8 cellular contexts compared by ENCODE assay signal in the genomic region with DNA sequence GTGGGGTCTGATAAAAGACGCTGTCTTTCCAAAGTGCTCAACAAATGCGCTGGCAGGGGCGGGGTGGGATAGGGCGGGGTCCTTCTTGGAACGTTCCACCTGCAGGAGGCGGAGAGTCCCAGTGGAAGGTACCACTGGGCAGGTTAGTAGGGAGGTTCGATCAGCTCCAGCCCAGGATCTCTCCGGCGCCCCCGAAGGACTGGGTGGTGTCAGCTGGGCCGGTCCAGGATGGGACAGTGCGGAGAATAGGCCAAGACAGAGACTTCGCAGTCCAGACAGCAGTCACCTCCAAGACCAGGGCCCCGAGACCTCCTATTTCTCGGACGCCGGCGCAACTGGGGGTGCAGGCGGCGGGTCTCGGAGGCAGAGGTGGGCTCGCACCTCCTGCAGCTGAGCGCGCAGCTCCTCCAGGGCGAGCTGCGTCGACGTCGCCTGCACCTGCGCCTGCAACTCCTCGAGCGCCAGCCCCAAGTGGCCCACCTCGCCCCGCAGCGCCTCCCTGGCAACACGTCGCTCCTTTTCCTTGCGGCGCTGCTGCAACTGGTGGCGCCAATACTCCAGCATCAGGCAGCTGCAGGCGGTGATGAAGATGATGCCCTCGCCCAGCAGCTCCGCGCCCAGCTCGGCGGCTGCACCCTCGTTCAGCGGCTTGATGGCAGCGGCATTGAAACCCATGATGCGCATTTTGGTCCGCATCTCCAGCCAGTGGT. TPM values are rescaled to one million over a fixed set of nuclear protein-coding genes. Genes with fewer than 3 reads are reported as not detected.
A peak's percentile ranks its signal among the peaks of the same experiment; 100 is the strongest.
DNase-seq lines count a peak whose midpoint lies in the region; ATAC-seq and TF ChIP-seq lines count a peak whose summit lies in the region.

No MANE protein-coding gene starts in this region.

- H2AFZ ChIP-seq in neuronal stem cell (ENCODE audit: low read length) (no peak overlapping the region), GM23248 (no peak overlapping the region)

- H3K23ac ChIP-seq in neuronal stem cell (ENCODE audit: low read depth, low read length, poor library complexity) = peak overlapping the region; percentile 47

- H3K9me3 ChIP-seq in esophagus (ENCODE audit: control insufficient read depth in 2 of 2, insufficient read depth in 1 of 2, low read depth in 1 of 2, low read length in 1 of 2) = no peaks in the 10 kb centered on the region
- H3K9me3 ChIP-seq in neuronal stem cell (replicated peaks in 1 of 2; ENCODE audit: control insufficient read depth in 2 of 2, insufficient read depth in 1 of 2, low read depth in 1 of 2, low read length in 2 of 2) = peaks cover 5 to 15% of the 10 kb centered on the region in 2 donors
- H3K9me3 ChIP-seq in GM23248 (ENCODE audit: low read depth) = no peaks in the 10 kb centered on the region

- H3K4me3 ChIP-seq in esophagus (ENCODE audit: low read depth in 1 of 2, low read length in 2 of 2) (peak overlapping the region; percentile 32 to 47), neuronal stem cell (ENCODE audit: low read length in 2 of 2) (peak overlapping the region in 1 of 2 donors; percentile 78), GM23248 (no peak overlapping the region)

- H3K9me2 ChIP-seq in GM23248 (ENCODE audit: insufficient read depth) = no peaks in the 10 kb centered on the region

- WGBS in esophagus, 2 donors = 8 to 9% methylated on average over 45 to 51 of the region's 51 CpGs
- WGBS in neuronal stem cell (ENCODE audit: extremely low coverage in 2 of 2, insufficient read length in 2 of 2, insufficient replicate concordance in 1 of 2), 2 donors = no CpG with 5 or more reads among the region's 51 CpGs
- 28 to 29% methylated on average over 38 to 50 of the region's 51 CpGs for WGBS in GM23248 (ENCODE audit: low coverage in 1 of 2, low lambda C conversion rate in 2 of 2, missing lambda C conversion rate in 2 of 2), 2 experiments

- in situ Hi-C loops in GM23248 (cut with MboI) = no loop called here

- no peak overlapping the region for H3K4ac ChIP-seq in neuronal stem cell (ENCODE audit: low read length)

- no peak overlapping the region for H3K14ac ChIP-seq in neuronal stem cell (ENCODE audit: low read length)

- H3K9ac ChIP-seq in neuronal stem cell (ENCODE audit: low read depth, low read length, poor library complexity) (peak overlapping the region; percentile 85), GM23248 (no peak overlapping the region)

- peak overlapping the region; percentile 69 for H2BK15ac ChIP-seq in neuronal stem cell (ENCODE audit: low read length)

- peaks cover 17% of the 10 kb centered on the region for H3F3A ChIP-seq in GM23248 (ENCODE audit: insufficient read depth)

- DNase-seq in NCI-H748 treated with DMSO at 0.1 percent for 48 hours (lab: John Stamatoyannopoulos, UW) (peak; percentile 87), neuronal stem cell (ENCODE audit: low spot score) (no peak), GM23248 (no peak)

- H2AK5ac ChIP-seq in neuronal stem cell (ENCODE audit: low read depth, low read length) = no peak overlapping the region

- H4K8ac ChIP-seq in neuronal stem cell (ENCODE audit: low read depth, low read length) = no peak overlapping the region

- peak overlapping the region; percentile 93 for H3K18ac ChIP-seq in neuronal stem cell (ENCODE audit: low read length)

- peak overlapping the region; percentile 30 for H2BK12ac ChIP-seq in neuronal stem cell (ENCODE audit: low read length)

- peak overlapping the region; percentile 57 for H4K91ac ChIP-seq in neuronal stem cell (ENCODE audit: low read depth, low read length, poor library complexity)

- ATAC-seq in GM21619 (IDR thresholded peaks at IDR 0.05; ENCODE audit: unreplicated experiment) (no peak), HG02642 (IDR thresholded peaks at IDR 0.05; ENCODE audit: poor library complexity, unreplicated experiment) (no peak), GM18909 (IDR thresholded peaks at IDR 0.05; ENCODE audit: poor library complexity, unreplicated experiment) (no peak)

- H2BK120ac ChIP-seq in neuronal stem cell (ENCODE audit: low read depth, low read length) = no peak overlapping the region

- no peaks in the 10 kb centered on the region for H4K20me1 ChIP-seq in GM23248 (ENCODE audit: insufficient read depth)

- H3K27me3 ChIP-seq in esophagus (ENCODE audit: control insufficient read depth in 1 of 2, insufficient read depth in 2 of 2, low read length in 2 of 2) (no peaks in the 10 kb centered on the region), neuronal stem cell (ENCODE audit: control insufficient read depth in 3 of 3, insufficient read depth in 3 of 3, low read depth in 1 of 3, low read length in 3 of 3) (peaks cover 0 to 5% (median 0%) of the 10 kb centered on the region in 3 experiments), GM23248 (replicated peaks; ENCODE audit: insufficient read depth) (no peaks in the 10 kb centered on the region)

- H3K36me3 ChIP-seq in esophagus (ENCODE audit: control insufficient read depth in 2 of 2, insufficient read depth in 2 of 2, low read length in 1 of 2) (peaks cover 5 to 14% of the 10 kb centered on the region in 2 donors), neuronal stem cell (replicated peaks in 1 of 2; ENCODE audit: control insufficient read depth in 2 of 2, insufficient read depth in 2 of 2, low read length in 2 of 2) (peaks cover 9 to 31% of the 10 kb centered on the region in 2 donors), GM23248 (ENCODE audit: low read depth) (peaks cover 38% of the 10 kb centered on the region)

- H3K27ac ChIP-seq in esophagus (ENCODE audit: low read depth in 2 of 2, low read length in 1 of 2) (peak overlapping the region; percentile 60 to 69), neuronal stem cell (replicated peaks; ENCODE audit: low read length) (no peak overlapping the region), GM23248 (no peak overlapping the region)

- H3K4me1 ChIP-seq in esophagus (ENCODE audit: control insufficient read depth in 2 of 2, insufficient read depth in 2 of 2, low read length in 1 of 2) (peaks cover 4 to 10% of the 10 kb centered on the region in 2 donors), neuronal stem cell (ENCODE audit: control insufficient read depth in 2 of 2, insufficient read depth in 1 of 2, low read depth in 1 of 2, low read length in 2 of 2) (peaks cover 0 to 12% of the 10 kb centered on the region in 2 donors), GM23248 (ENCODE audit: insufficient read depth) (peaks cover 5% of the 10 kb centered on the region; the same call in 1 of the 2 replicates)

- H2BK5ac ChIP-seq in neuronal stem cell (ENCODE audit: low read length) = peak overlapping the region; percentile 15

- no peaks in the 10 kb centered on the region for H3K79me1 ChIP-seq in neuronal stem cell (ENCODE audit: low read depth, low read length)

- peak; percentile 57 for TF ChIP-seq POLR2A in GM19193 (IDR thresholded peaks at IDR 0.05; ENCODE audit: extremely low read depth, insufficient read depth, insufficient read length)

- peaks cover 6% of the 10 kb centered on the region; the same call in 1 of the 2 replicates for H3K79me2 ChIP-seq in GM23248 (ENCODE audit: insufficient read depth)

- H3K4me2 ChIP-seq in neuronal stem cell (ENCODE audit: insufficient read depth, low read length, poor library complexity, severe bottlenecking) (peak overlapping the region; percentile 99), GM23248 (ENCODE audit: unreplicated experiment) (no peak overlapping the region)

RNA-seq across cellular contexts. Expression of a gene that starts 21.6 kb away (rescaled TPM):
- polyA plus RNA-seq in esophagus (10 to 100 TPM; 35.5 to 36.5 TPM), GM23248 (2016; fragmentation: Nextera tagmentation; extraction: Ambion mirVana) (31.9 and 32.6 TPM in 2 replicates)
- 61.7 TPM for polyA plus RNA-seq in neuronal stem cell (2013, experiment 1 of 2)
- 63.2 TPM for polyA plus RNA-seq in neuronal stem cell (2013, experiment 2 of 2)
- 108 and 135 TPM in 2 replicates for total RNA-seq in GM23248 (2014; rRNA removed; shearing (Covaris generic))

RNA-seq across cellular contexts. Expression of a gene that starts 30.7 kb away (rescaled TPM):
- 1 to 10 TPM; 2.3 to 2.5 TPM for polyA plus RNA-seq in esophagus
- 1.3 TPM for polyA plus RNA-seq in neuronal stem cell (2013, experiment 1 of 2)
- polyA plus RNA-seq in neuronal stem cell (2013, experiment 2 of 2) = 1.2 TPM
- total RNA-seq in GM23248 (2014; rRNA removed; shearing (Covaris generic)) = 0.32 TPM in 1 of 2 replicates, not detected in the other
- polyA plus RNA-seq in GM23248 (2016; fragmentation: Nextera tagmentation; extraction: Ambion mirVana) = 0.33 and 0.63 TPM in 2 replicates

RNA-seq across cellular contexts. Expression of a gene that starts 32.1 kb away (rescaled TPM):
- 1 to 10 TPM; 2.4 to 5.1 TPM for polyA plus RNA-seq in esophagus
- polyA plus RNA-seq in neuronal stem cell (2013, experiment 1 of 2) = 9.5 TPM
- 10.0 TPM for polyA plus RNA-seq in neuronal stem cell (2013, experiment 2 of 2)
- total RNA-seq in GM23248 (2014; rRNA removed; shearing (Covaris generic)) = 14.8 and 19.6 TPM in 2 replicates
- 7.8 and 8.2 TPM in 2 replicates for polyA plus RNA-seq in GM23248 (2016; fragmentation: Nextera tagmentation; extraction: Ambion mirVana)

RNA-seq across cellular contexts. Expression of a gene that starts 55.7 kb away (rescaled TPM):
- polyA plus RNA-seq in esophagus (1 to 10 TPM; 4.0 to 4.6 TPM), GM23248 (2016; fragmentation: Nextera tagmentation; extraction: Ambion mirVana) (11.8 and 11.9 TPM in 2 replicates)
- polyA plus RNA-seq in neuronal stem cell (2013, experiment 1 of 2) = 6.8 TPM
- 7.3 TPM for polyA plus RNA-seq in neuronal stem cell (2013, experiment 2 of 2)
- total RNA-seq in GM23248 (2014; rRNA removed; shearing (Covaris generic)) = 5.3 and 10.6 TPM in 2 replicates

Comparison
In these comparisons a context has a peak if more than half of its experiments do, and no peak if none do; other contexts are left out.
1. H3K27ac ChIP-seq: peak in esophagus (2 of 2); none in neuronal stem cell (single experiment) and GM23248 (single experiment).